Comparison of ENCODE assay signal across 1 cellular context in genomic region chr9:69785757-69786156, GRCh38.
TF ChIP-seq lines count a peak whose summit lies in the region.

No MANE protein-coding gene starts in this region.

TF ChIP-seq in Ishikawa, 13 proteins besides CTCF, POLR2A, EP300 and RAD21 (continued from another document):
- TF ChIP-seq REST (IDR thresholded peaks at IDR 0.05; ENCODE audit: low read depth) (peak; percentile 81), CEBPB (IDR thresholded peaks at IDR 0.05) (no peak), TEAD4 (IDR thresholded peaks at IDR 0.05) (no peak)
TF ChIP-seq in Ishikawa: peak in this region for 1.
